Comparison of ENCODE assay signal across 1 cellular context in genomic region chr1:246726255-246726679, GRCh38.
TF ChIP-seq lines count a peak whose summit lies in the region.

No MANE protein-coding gene starts in this region.

TF ChIP-seq in K562, 482 proteins besides CTCF, POLR2A, EP300 and RAD21 (continued from another document):
- TF ChIP-seq ID3 (CRISPR knock-in tag; IDR thresholded peaks at IDR 0.05) (no peak), ID3 (tag; IDR thresholded peaks at IDR 0.05) (no peak), NR0B1 (IDR thresholded peaks at IDR 0.05; ENCODE audit: partially characterized antibody) (no peak), RCOR1 (IDR thresholded peaks at IDR 0.05; ENCODE audit: borderline replicate concordance in 1 of 2, low read depth in 2 of 2, low read length in 2 of 2) (peak in 1 of 2 experiments; percentile 16; a peak in 1 of 4 replicates), FOXK2 (conservative IDR thresholded peaks at IDR 0.05 in 1 of 2, IDR thresholded peaks at IDR 0.05 in 1 of 2; ENCODE audit: low read depth in 2 of 2) (no peak), HDAC1 (IDR thresholded peaks at IDR 0.05) (no peak), NR2C2 (CRISPR knock-in tag; IDR thresholded peaks at IDR 0.05) (no peak), NR2C2 (tag; IDR thresholded peaks at IDR 0.05) (no peak)
- TF ChIP-seq, protein P1, sequence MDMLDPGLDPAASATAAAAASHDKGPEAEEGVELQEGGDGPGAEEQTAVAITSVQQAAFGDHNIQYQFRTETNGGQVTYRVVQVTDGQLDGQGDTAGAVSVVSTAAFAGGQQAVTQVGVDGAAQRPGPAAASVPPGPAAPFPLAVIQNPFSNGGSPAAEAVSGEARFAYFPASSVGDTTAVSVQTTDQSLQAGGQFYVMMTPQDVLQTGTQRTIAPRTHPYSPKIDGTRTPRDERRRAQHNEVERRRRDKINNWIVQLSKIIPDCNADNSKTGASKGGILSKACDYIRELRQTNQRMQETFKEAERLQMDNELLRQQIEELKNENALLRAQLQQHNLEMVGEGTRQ (CRISPR knock-in tag; IDR thresholded peaks at IDR 0.05), result no peak
